ENCODE assay signal across 1 cellular context in the genomic region with DNA sequence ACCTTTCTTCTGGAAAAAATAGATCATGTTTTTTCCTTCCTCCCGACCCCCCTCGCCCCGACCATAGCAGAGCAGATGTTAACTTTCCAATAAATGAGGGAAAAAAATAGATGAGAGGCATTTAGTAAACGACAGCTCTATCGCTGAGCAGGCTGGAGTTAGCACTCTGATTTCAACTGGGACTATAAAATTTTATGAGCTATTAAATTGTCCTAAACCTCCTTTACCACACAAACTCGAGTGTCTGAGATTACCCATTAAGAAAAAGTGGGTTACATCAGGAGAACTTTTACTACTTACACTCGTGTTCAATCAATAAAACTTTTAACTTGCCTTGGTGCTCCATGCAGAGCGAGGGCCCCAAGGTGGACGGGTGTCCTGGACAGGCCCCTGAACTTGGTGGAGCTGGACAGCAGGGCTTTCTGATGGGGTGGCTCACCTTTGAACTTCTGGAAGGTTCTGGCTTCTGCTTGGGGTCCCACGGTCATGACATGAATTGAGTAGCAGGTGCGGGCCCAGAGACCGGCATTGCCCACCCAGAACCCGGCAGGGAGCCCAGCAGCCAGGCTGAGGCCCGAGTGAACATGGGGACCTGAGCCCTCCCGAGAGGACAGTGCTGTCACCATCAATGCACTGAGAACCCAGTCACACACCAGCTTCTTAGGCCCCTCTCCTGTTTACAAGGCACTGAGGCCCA.
TF ChIP-seq lines count a peak whose summit lies in the region.

No MANE protein-coding gene starts in this region.

TF ChIP-seq in HEK293, 187 proteins besides CTCF, POLR2A, EP300 and RAD21 (continued from another document and continues in another):
- TF ChIP-seq, protein P1, sequence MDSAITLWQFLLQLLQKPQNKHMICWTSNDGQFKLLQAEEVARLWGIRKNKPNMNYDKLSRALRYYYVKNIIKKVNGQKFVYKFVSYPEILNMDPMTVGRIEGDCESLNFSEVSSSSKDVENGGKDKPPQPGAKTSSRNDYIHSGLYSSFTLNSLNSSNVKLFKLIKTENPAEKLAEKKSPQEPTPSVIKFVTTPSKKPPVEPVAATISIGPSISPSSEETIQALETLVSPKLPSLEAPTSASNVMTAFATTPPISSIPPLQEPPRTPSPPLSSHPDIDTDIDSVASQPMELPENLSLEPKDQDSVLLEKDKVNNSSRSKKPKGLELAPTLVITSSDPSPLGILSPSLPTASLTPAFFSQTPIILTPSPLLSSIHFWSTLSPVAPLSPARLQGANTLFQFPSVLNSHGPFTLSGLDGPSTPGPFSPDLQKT (IDR thresholded peaks at IDR 0.05; ENCODE audit: borderline replicate concordance, low read depth, low read length): no peak
- no peak for TF ChIP-seq ZNF202 (tag by site-specific recombination; IDR thresholded peaks at IDR 0.05; ENCODE audit: borderline replicate concordance)
- TF ChIP-seq ZNF324 (tag by site-specific recombination; IDR thresholded peaks at IDR 0.05): peak; percentile 48; the same call in 1 of the 2 replicates
- no peak for TF ChIP-seq ZNF19 (tag by site-specific recombination; IDR thresholded peaks at IDR 0.05; ENCODE audit: low read depth)
- TF ChIP-seq ZNF768 (tag by site-specific recombination; IDR thresholded peaks at IDR 0.05): no peak
- TF ChIP-seq, protein P2, sequence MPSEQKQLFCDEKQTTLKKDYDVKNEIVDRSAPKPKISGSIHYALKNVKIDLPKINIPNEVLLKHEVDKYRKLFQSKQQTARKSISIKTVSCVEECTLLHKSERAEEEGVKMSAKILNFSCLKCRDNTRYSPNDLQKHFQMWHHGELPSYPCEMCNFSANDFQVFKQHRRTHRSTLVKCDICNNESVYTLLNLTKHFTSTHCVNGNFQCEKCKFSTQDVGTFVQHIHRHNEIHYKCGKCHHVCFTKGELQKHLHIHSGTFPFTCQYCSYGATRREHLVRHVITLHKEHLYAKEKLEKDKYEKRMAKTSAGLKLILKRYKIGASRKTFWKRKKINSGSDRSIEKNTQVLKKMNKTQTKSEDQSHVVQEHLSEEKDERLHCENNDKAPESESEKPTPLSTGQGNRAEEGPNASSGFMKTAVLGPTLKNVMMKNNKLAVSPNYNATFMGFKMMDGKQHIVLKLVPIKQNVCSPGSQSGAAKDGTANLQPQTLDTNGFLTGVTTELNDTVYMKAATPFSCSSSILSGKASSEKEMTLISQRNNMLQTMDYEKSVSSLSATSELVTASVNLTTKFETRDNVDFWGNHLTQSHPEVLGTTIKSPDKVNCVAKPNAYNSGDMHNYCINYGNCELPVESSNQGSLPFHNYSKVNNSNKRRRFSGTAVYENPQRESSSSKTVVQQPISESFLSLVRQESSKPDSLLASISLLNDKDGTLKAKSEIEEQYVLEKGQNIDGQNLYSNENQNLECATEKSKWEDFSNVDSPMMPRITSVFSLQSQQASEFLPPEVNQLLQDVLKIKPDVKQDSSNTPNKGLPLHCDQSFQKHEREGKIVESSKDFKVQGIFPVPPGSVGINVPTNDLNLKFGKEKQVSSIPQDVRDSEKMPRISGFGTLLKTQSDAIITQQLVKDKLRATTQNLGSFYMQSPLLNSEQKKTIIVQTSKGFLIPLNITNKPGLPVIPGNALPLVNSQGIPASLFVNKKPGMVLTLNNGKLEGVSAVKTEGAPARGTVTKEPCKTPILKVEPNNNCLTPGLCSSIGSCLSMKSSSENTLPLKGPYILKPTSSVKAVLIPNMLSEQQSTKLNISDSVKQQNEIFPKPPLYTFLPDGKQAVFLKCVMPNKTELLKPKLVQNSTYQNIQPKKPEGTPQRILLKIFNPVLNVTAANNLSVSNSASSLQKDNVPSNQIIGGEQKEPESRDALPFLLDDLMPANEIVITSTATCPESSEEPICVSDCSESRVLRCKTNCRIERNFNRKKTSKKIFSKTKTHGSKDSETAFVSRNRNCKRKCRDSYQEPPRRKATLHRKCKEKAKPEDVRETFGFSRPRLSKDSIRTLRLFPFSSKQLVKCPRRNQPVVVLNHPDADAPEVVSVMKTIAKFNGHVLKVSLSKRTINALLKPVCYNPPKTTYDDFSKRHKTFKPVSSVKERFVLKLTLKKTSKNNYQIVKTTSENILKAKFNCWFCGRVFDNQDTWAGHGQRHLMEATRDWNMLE (tag by site-specific recombination; conservative IDR thresholded peaks at IDR 0.05; ENCODE audit: low read depth): no peak
- TF ChIP-seq ZNF404 (tag by site-specific recombination; IDR thresholded peaks at IDR 0.05): no peak
- no peak for TF ChIP-seq ZFP37 (tag by site-specific recombination; IDR thresholded peaks at IDR 0.05)
- no peak for TF ChIP-seq ZNF140 (tag by site-specific recombination; IDR thresholded peaks at IDR 0.05)
- no peak for TF ChIP-seq ZSCAN16 (tag by site-specific recombination; IDR thresholded peaks at IDR 0.05)
- peak; percentile 85 for TF ChIP-seq FEZF1 (tag by site-specific recombination; IDR thresholded peaks at IDR 0.05)
- TF ChIP-seq ZNF16 (tag by site-specific recombination; IDR thresholded peaks at IDR 0.05; ENCODE audit: low read depth): no peak
- TF ChIP-seq ZNF155 (tag by site-specific recombination; IDR thresholded peaks at IDR 0.05): no peak
- no peak for TF ChIP-seq HOXD13 (CRISPR knock-in tag; IDR thresholded peaks at IDR 0.05; ENCODE audit: borderline replicate concordance)
- TF ChIP-seq, protein P3, sequence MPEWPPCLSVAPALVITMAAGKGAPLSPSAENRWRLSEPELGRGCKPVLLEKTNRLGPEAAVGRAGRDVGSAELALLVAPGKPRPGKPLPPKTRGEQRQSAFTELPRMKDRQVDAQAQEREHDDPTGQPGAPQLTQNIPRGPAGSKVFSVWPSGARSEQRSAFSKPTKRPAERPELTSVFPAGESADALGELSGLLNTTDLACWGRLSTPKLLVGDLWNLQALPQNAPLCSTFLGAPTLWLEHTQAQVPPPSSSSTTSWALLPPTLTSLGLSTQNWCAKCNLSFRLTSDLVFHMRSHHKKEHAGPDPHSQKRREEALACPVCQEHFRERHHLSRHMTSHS (tag by site-specific recombination; IDR thresholded peaks at IDR 0.05): peak; percentile 68; the same call in 1 of the 2 replicates
- peak; percentile 83 for TF ChIP-seq OSR2 (tag by site-specific recombination; IDR thresholded peaks at IDR 0.05)
- TF ChIP-seq, protein P4, sequence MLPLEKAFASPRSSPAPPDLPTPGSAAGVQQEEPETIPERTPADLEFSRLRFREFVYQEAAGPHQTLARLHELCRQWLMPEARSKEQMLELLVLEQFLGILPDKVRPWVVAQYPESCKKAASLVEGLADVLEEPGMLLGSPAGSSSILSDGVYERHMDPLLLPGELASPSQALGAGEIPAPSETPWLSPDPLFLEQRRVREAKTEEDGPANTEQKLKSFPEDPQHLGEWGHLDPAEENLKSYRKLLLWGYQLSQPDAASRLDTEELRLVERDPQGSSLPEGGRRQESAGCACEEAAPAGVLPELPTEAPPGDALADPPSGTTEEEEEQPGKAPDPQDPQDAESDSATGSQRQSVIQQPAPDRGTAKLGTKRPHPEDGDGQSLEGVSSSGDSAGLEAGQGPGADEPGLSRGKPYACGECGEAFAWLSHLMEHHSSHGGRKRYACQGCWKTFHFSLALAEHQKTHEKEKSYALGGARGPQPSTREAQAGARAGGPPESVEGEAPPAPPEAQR (tag by site-specific recombination; IDR thresholded peaks at IDR 0.05): no peak
- TF ChIP-seq SP7 (tag by site-specific recombination; IDR thresholded peaks at IDR 0.05): no peak
- TF ChIP-seq EGR2 (tag by site-specific recombination; IDR thresholded peaks at IDR 0.05; ENCODE audit: low read depth): no peak
- no peak for TF ChIP-seq ZNF292 (tag by site-specific recombination; IDR thresholded peaks at IDR 0.05; ENCODE audit: borderline replicate concordance, low read depth)
- TF ChIP-seq ZNF266 (tag by site-specific recombination; IDR thresholded peaks at IDR 0.05; ENCODE audit: low read depth): no peak
- TF ChIP-seq KLF7 (tag by site-specific recombination; IDR thresholded peaks at IDR 0.05; ENCODE audit: borderline replicate concordance): no peak
- TF ChIP-seq ZNF626 (tag by site-specific recombination; IDR thresholded peaks at IDR 0.05): no peak
- no peak for TF ChIP-seq MEIS1 (CRISPR knock-in tag; IDR thresholded peaks at IDR 0.05; ENCODE audit: borderline replicate concordance)
- TF ChIP-seq ZNF221 (tag by site-specific recombination; IDR thresholded peaks at IDR 0.05; ENCODE audit: borderline replicate concordance): no peak
- TF ChIP-seq, protein P5, sequence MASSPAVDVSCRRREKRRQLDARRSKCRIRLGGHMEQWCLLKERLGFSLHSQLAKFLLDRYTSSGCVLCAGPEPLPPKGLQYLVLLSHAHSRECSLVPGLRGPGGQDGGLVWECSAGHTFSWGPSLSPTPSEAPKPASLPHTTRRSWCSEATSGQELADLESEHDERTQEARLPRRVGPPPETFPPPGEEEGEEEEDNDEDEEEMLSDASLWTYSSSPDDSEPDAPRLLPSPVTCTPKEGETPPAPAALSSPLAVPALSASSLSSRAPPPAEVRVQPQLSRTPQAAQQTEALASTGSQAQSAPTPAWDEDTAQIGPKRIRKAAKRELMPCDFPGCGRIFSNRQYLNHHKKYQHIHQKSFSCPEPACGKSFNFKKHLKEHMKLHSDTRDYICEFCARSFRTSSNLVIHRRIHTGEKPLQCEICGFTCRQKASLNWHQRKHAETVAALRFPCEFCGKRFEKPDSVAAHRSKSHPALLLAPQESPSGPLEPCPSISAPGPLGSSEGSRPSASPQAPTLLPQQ (tag by site-specific recombination; IDR thresholded peaks at IDR 0.05): peak; percentile 14; the same call in 1 of the 2 replicates
- TF ChIP-seq ZNF664 (tag by site-specific recombination; IDR thresholded peaks at IDR 0.05): 0 out of 2 replicates have a peak, but pooled peaks have one; percentile 10
- TF ChIP-seq ZNF121 (tag by site-specific recombination; IDR thresholded peaks at IDR 0.05): no peak
- TF ChIP-seq ZNF157 (tag by site-specific recombination; IDR thresholded peaks at IDR 0.05): no peak
- TF ChIP-seq, protein P6, sequence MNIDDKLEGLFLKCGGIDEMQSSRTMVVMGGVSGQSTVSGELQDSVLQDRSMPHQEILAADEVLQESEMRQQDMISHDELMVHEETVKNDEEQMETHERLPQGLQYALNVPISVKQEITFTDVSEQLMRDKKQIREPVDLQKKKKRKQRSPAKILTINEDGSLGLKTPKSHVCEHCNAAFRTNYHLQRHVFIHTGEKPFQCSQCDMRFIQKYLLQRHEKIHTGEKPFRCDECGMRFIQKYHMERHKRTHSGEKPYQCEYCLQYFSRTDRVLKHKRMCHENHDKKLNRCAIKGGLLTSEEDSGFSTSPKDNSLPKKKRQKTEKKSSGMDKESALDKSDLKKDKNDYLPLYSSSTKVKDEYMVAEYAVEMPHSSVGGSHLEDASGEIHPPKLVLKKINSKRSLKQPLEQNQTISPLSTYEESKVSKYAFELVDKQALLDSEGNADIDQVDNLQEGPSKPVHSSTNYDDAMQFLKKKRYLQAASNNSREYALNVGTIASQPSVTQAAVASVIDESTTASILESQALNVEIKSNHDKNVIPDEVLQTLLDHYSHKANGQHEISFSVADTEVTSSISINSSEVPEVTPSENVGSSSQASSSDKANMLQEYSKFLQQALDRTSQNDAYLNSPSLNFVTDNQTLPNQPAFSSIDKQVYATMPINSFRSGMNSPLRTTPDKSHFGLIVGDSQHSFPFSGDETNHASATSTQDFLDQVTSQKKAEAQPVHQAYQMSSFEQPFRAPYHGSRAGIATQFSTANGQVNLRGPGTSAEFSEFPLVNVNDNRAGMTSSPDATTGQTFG (tag by site-specific recombination; IDR thresholded peaks at IDR 0.05; ENCODE audit: borderline replicate concordance): no peak
- no peak for TF ChIP-seq ZNF585B (tag by site-specific recombination; IDR thresholded peaks at IDR 0.05)
- TF ChIP-seq GLI4 (tag by site-specific recombination; IDR thresholded peaks at IDR 0.05): no peak
- peak; percentile 82 for TF ChIP-seq GFI1B (tag by site-specific recombination; IDR thresholded peaks at IDR 0.05)
- no peak for TF ChIP-seq ZNF571 (tag by site-specific recombination; IDR thresholded peaks at IDR 0.05)
- no peak for TF ChIP-seq ZNF510 (tag by site-specific recombination; IDR thresholded peaks at IDR 0.05; ENCODE audit: insufficient replicate concordance)
- no peak for TF ChIP-seq OVOL3 (tag by site-specific recombination; IDR thresholded peaks at IDR 0.05)
- TF ChIP-seq ZNF621 (tag by site-specific recombination; IDR thresholded peaks at IDR 0.05): no peak
- TF ChIP-seq, protein P7, sequence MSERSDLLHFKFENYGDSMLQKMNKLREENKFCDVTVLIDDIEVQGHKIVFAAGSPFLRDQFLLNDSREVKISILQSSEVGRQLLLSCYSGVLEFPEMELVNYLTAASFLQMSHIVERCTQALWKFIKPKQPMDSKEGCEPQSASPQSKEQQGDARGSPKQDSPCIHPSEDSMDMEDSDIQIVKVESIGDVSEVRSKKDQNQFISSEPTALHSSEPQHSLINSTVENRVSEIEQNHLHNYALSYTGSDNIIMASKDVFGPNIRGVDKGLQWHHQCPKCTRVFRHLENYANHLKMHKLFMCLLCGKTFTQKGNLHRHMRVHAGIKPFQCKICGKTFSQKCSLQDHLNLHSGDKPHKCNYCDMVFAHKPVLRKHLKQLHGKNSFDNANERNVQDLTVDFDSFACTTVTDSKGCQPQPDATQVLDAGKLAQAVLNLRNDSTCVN (tag by site-specific recombination; optimal IDR thresholded peaks at IDR 0.05): no peak
- TF ChIP-seq ZNF174 (tag by site-specific recombination; IDR thresholded peaks at IDR 0.05): no peak
- peak; percentile 87; the same call in 1 of the 2 replicates for TF ChIP-seq BCL11B (tag by site-specific recombination; IDR thresholded peaks at IDR 0.05; ENCODE audit: low read depth)
- TF ChIP-seq RBAK (tag by site-specific recombination; IDR thresholded peaks at IDR 0.05): no peak
- no peak for TF ChIP-seq ZNF555 (tag by site-specific recombination; conservative IDR thresholded peaks at IDR 0.05)
- TF ChIP-seq KLF16 (tag by site-specific recombination; IDR thresholded peaks at IDR 0.05): no peak
- TF ChIP-seq ZFP41 (tag by site-specific recombination; IDR thresholded peaks at IDR 0.05; ENCODE audit: borderline replicate concordance): no peak
- TF ChIP-seq, protein P8, sequence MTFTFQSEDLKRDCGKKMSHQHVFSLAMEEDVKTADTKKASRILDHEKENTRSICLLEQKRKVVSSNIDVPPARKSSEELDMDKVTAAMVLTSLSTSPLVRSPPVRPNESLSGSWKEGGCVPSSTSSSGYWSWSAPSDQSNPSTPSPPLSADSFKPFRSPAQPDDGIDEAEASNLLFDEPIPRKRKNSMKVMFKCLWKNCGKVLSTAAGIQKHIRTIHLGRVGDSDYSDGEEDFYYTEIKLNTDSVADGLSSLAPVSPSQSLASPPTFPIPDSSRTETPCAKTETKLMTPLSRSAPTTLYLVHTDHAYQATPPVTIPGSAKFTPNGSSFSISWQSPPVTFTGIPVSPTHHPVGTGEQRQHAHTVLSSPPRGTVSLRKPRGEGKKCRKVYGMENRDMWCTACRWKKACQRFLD (tag by site-specific recombination; IDR thresholded peaks at IDR 0.05): no peak
- no peak for TF ChIP-seq ZNF112 (tag by site-specific recombination; IDR thresholded peaks at IDR 0.05)
- TF ChIP-seq HOXC10 (CRISPR knock-in tag; IDR thresholded peaks at IDR 0.05): no peak
- TF ChIP-seq ZNF792 (tag by site-specific recombination; IDR thresholded peaks at IDR 0.05): no peak
- TF ChIP-seq ZNF777 (tag by site-specific recombination; IDR thresholded peaks at IDR 0.05; ENCODE audit: borderline replicate concordance): no peak
- TF ChIP-seq ZNF521 (tag by site-specific recombination; IDR thresholded peaks at IDR 0.05): no peak
